13 cellular contexts compared by ENCODE assay signal in genomic region chr1:161636189-161636893, GRCh38. TPM values are rescaled to one million over a fixed set of nuclear protein-coding genes. Genes with fewer than 3 reads are reported as not detected.
DNase-seq lines count a peak whose midpoint lies in the region; ATAC-seq and TF ChIP-seq lines count a peak whose summit lies in the region.
"Not testable (repeated sequence)": the region's sequence is repeated elsewhere in the genome, so short reads cannot be mapped to it uniquely, and the experiment has no call there.
"Had no signal": no experiment of that assay in that cellular context is flagged by ENCODE, and none has a peak within 500 bp of the region (broad histone marks: within the 10 kb centered on the region; RNA-seq: fewer than 3 reads in every experiment).

No MANE protein-coding gene starts in this region.

- H3K4me1 Mint-ChIP-seq in CD14-positive monocyte, result peaks cover 26% of the 10 kb centered on the region
- H3K4me1 Mint-ChIP-seq in activated T-helper 17 cell treated with anti-CD3 and anti-CD28 coated beads, Interleukin-2, amount 50 U/mL, for 72 hours, result not testable (repeated sequence)
- H3K4me1 Mint-ChIP-seq in central memory CD8-positive, alpha-beta T cell, result peaks cover 20% of the 10 kb centered on the region

- peak overlapping the region in 1 of 2 donors; percentile 75 for H3K4me3 Mint-ChIP-seq in CD14-positive monocyte
- not testable (repeated sequence) for H3K4me3 Mint-ChIP-seq in activated T-helper 17 cell treated with anti-CD3 and anti-CD28 coated beads, Interleukin-2, amount 50 U/mL, for 72 hours
- peak overlapping the region; percentile 37 for H3K4me3 Mint-ChIP-seq in central memory CD8-positive, alpha-beta T cell

- H3K27me3 Mint-ChIP-seq in CD14-positive monocyte (ENCODE audit: low read depth in 3 of 3); activated T-helper 17 cell treated with anti-CD3 and anti-CD28 coated beads, Interleukin-2, amount 50 U/mL, for 72 hours; central memory CD8-positive, alpha-beta T cell: not testable (repeated sequence)

- not testable (repeated sequence) for H3K9me3 ChIP-seq in GM23248 (ENCODE audit: low read depth); right lobe of liver

- intact Hi-C loops in CD14-positive monocyte (cut with micrococcal nuclease); right lobe of liver (cut with DNase I): not testable (repeated sequence)

- H3K27ac ChIP-seq in GM23248, right lobe of liver: not testable (repeated sequence)

- not testable (repeated sequence) for H4K20me1 ChIP-seq in GM23248 (ENCODE audit: insufficient read depth)

- peak; percentile 46 to 75 for ATAC-seq in activated CD4-positive, CD25-positive, alpha-beta regulatory T cell treated with anti-CD3 and anti-CD28 coated beads, Interleukin-2, amount 50 U/mL, for 24 hours
- peak; percentile 84 for ATAC-seq in activated T-helper 17 cell treated with anti-CD3 and anti-CD28 coated beads, Interleukin-2, amount 50 U/mL, for 72 hours (replicated peaks)
- ATAC-seq in central memory CD8-positive, alpha-beta T cell (replicated peaks; ENCODE audit: extremely low read depth, poor library complexity, severe bottlenecking), result peak; percentile 56
- peak in 3 of 4 donors; percentile 39 to 70 (median 54) for ATAC-seq in right lobe of liver
- peak; percentile 82 for ATAC-seq in stimulated activated naive CD8-positive, alpha-beta T cell treated with anti-CD3 and anti-CD28 coated beads, Interleukin-15, Interleukin-2, amounts not matched to agents 100 U/mL and 50 U/mL, for 24 hours

- not testable (repeated sequence) for DNase-seq in CD14-positive monocyte (ENCODE audit: low spot score); central memory CD8-positive, alpha-beta T cell (ENCODE audit: low spot score in 2 of 2); right lobe of liver; stimulated activated naive CD8-positive, alpha-beta T cell treated with anti-CD3 and anti-CD28 coated beads, Interleukin-15, Interleukin-2, amounts not matched to agents 100 U/mL and 50 U/mL, for 24 hours
- DNase-seq in GM23248 (peak; percentile 35), NOMO-1 treated with DMSO at 0.1 percent for 48 hours (lab: John Stamatoyannopoulos, UW; ENCODE audit: unreplicated experiment) (peak; percentile 18)

- not testable (repeated sequence) for H3K4me2 ChIP-seq in GM23248 (ENCODE audit: unreplicated experiment)

- TF ChIP-seq CTCF in CD14-positive monocyte (IDR thresholded peaks at IDR 0.05); right lobe of liver (IDR thresholded peaks at IDR 0.05): not testable (repeated sequence)

- H3K36me3 Mint-ChIP-seq in CD14-positive monocyte; activated T-helper 17 cell treated with anti-CD3 and anti-CD28 coated beads, Interleukin-2, amount 50 U/mL, for 72 hours (ENCODE audit: low read depth); central memory CD8-positive, alpha-beta T cell (ENCODE audit: insufficient read depth): not testable (repeated sequence)

- H3K27me3 ChIP-seq in GM23248 (replicated peaks; ENCODE audit: insufficient read depth); right lobe of liver: not testable (repeated sequence)

- H3K9me3 Mint-ChIP-seq in CD14-positive monocyte; activated T-helper 17 cell treated with anti-CD3 and anti-CD28 coated beads, Interleukin-2, amount 50 U/mL, for 72 hours; central memory CD8-positive, alpha-beta T cell: not testable (repeated sequence)

- in situ Hi-C loops in GM23248 (cut with MboI), result not testable (repeated sequence)

- H3K4me3 ChIP-seq in GM23248, right lobe of liver: not testable (repeated sequence)

- not testable (repeated sequence) for H3K79me2 ChIP-seq in GM23248 (ENCODE audit: insufficient read depth)

- TF ChIP-seq POLR2A in right lobe of liver (IDR thresholded peaks at IDR 0.05), result not testable (repeated sequence)

- 30 to 91% methylated on average over 1 to 2 of the region's 2 CpGs for WGBS in GM23248 (ENCODE audit: low coverage in 1 of 2, low lambda C conversion rate in 2 of 2, missing lambda C conversion rate in 2 of 2), 2 experiments
- no CpG with 5 or more reads among the region's 2 CpGs for WGBS in right lobe of liver (ENCODE audit: insufficient coverage, low coverage, low lambda C conversion rate, missing lambda C conversion rate)

- not testable (repeated sequence) for H3K36me3 ChIP-seq in GM23248 (ENCODE audit: low read depth); right lobe of liver

- H3K27ac Mint-ChIP-seq in CD14-positive monocyte, result peak overlapping the region; percentile 72 to 95 (median 89)
- peak overlapping the region; percentile 18 for H3K27ac Mint-ChIP-seq in activated T-helper 17 cell treated with anti-CD3 and anti-CD28 coated beads, Interleukin-2, amount 50 U/mL, for 72 hours
- H3K27ac Mint-ChIP-seq in central memory CD8-positive, alpha-beta T cell (ENCODE audit: low read depth), result peak overlapping the region; percentile 88

- not testable (repeated sequence) for H3K9me2 ChIP-seq in GM23248 (ENCODE audit: insufficient read depth)

- not testable (repeated sequence) for H3K4me1 ChIP-seq in GM23248 (ENCODE audit: insufficient read depth); right lobe of liver

- not testable (repeated sequence) for H3K9ac ChIP-seq in GM23248

- H3F3A ChIP-seq in GM23248 (ENCODE audit: insufficient read depth), result not testable (repeated sequence)

- not testable (repeated sequence) for H2AFZ ChIP-seq in GM23248

RNA-seq across cellular contexts. Expression of gene FCGR3B, which starts 5.4 kb away (rescaled TPM):
- polyA plus RNA-seq in CD14-positive monocyte (1 to 10 TPM in 1 of 2 donors, under 1 TPM in 1; 0.53 to 1.3 TPM), GM23248 (2016; fragmentation: Nextera tagmentation; extraction: Ambion mirVana) (not detected in 2 replicates)
- not detected in 2 replicates for total RNA-seq in GM23248 (2014; rRNA removed; shearing (Covaris generic))
- not detected for total RNA-seq in activated T-helper 17 cell treated with anti-CD3 and anti-CD28 coated beads, Interleukin-2, amount 50 U/mL, for 72 hours
- 10 to 100 TPM in 1 of 6 experiments, 1 to 10 TPM in 5; 1.7 to 14.3 (median 3.6) TPM for total RNA-seq in right lobe of liver
- total RNA-seq: bronchial epithelial cell, HepG2, LHCN-M2, lung microvascular endothelial cell, WTC11 had no signal
- polyA plus RNA-seq: HepG2 had no signal

RNA-seq across cellular contexts. Expression of gene FCGR2B, which starts 26.6 kb away (rescaled TPM):
- polyA plus RNA-seq in CD14-positive monocyte, result 10 to 100 TPM; 12.1 to 41.5 TPM
- total RNA-seq in GM23248 (2014; rRNA removed; shearing (Covaris generic)), result not detected in 2 replicates
- 0.18 TPM in 1 of 2 replicates, not detected in the other for polyA plus RNA-seq in GM23248 (2016; fragmentation: Nextera tagmentation; extraction: Ambion mirVana)
- total RNA-seq in activated T-helper 17 cell treated with anti-CD3 and anti-CD28 coated beads, Interleukin-2, amount 50 U/mL, for 72 hours, result under 1 TPM in 1 of 2 donors, not detected in 1; 0.13 TPM
- total RNA-seq in right lobe of liver, result 10 to 100 TPM; 15.5 to 30.9 (median 25.0) TPM
- total RNA-seq: bronchial epithelial cell, HepG2, LHCN-M2, lung microvascular endothelial cell had no signal
- polyA plus RNA-seq: HepG2 had no signal

Comparison
In these comparisons a context has a peak if more than half of its experiments do, and no peak if none do; other contexts are left out.
1. H3K27ac Mint-ChIP-seq: peak in every context shown above with its lines; median percentile 89 in CD14-positive monocyte; 88 in central memory CD8-positive, alpha-beta T cell; 18 in activated T-helper 17 cell treated with anti-CD3 and anti-CD28 coated beads, Interleukin-2, amount 50 U/mL, for 72 hours.
2. RNA of gene FCGR2B, which starts 26.6 kb away (total RNA-seq): 15.5 to 30.9 TPM in right lobe of liver; 0.13 TPM in activated T-helper 17 cell treated with anti-CD3 and anti-CD28 coated beads, Interleukin-2, amount 50 U/mL, for 72 hours and not detected in GM23248; every median in the first group is over 10 times any median in the second.
3. Peak in every context shown above with its lines, with median percentiles within 50 percentile points of each other: ATAC-seq.